ENCODE assay signal across 26 cellular contexts in genomic region chr1:62370594-62370993, GRCh38. TPM values are rescaled to one million over a fixed set of nuclear protein-coding genes. Genes with fewer than 3 reads are reported as not detected.
A peak's percentile ranks its signal among the peaks of the same experiment; 100 is the strongest.
DNase-seq lines count a peak whose midpoint lies in the region; ATAC-seq, FAIRE-seq and TF ChIP-seq lines count a peak whose summit lies in the region.
"Had no signal": no experiment of that assay in that cellular context is flagged by ENCODE, and none has a peak within 500 bp of the region (broad histone marks: within the 10 kb centered on the region; RNA-seq: fewer than 3 reads in every experiment).

No MANE protein-coding gene starts in this region.

- FAIRE-seq in small intestine (lab: Jason Lieb, UNC) (no peak), H54 (lab: Jason Lieb, UNC) (no peak)
- FAIRE-seq: A204.1, GM12892, GM18507, HepG2 had no signal

- H3K27ac ChIP-seq in left lung: peak overlapping the region; percentile 41 to 62
- H3K27ac ChIP-seq in stomach: no peak overlapping the region
- peak overlapping the region; percentile 59 for H3K27ac ChIP-seq in upper lobe of right lung
- no peak overlapping the region for H3K27ac ChIP-seq in small intestine (ENCODE audit: low read depth in 1 of 2, low read length in 1 of 2)
- H3K27ac ChIP-seq: GM23248 had no signal

- intact Hi-C loops in left lung (cut with DNase I) (no loop called here), stomach (cut with DNase I; ENCODE audit: low total_unique reads) (no loop called here), upper lobe of right lung (cut with DNase I) (no loop called here)

- no peak for TF ChIP-seq EP300 in stomach (IDR thresholded peaks at IDR 0.05)

- 30 to 59% (median 51%) methylated on average over 9 of the region's 9 CpGs for WGBS in stomach, 5 donors
- WGBS in small intestine, 3 donors: 86 to 89% (median 88%) methylated on average over 9 of the region's 9 CpGs

- H3K27me3 ChIP-seq in left lung: no peaks in the 10 kb centered on the region
- H3K27me3 ChIP-seq in stomach: no peaks in the 10 kb centered on the region
- no peaks in the 10 kb centered on the region for H3K27me3 ChIP-seq in upper lobe of right lung
- no peaks in the 10 kb centered on the region for H3K27me3 ChIP-seq in small intestine (ENCODE audit: control insufficient read depth in 2 of 2, insufficient read depth in 2 of 2, low read length in 2 of 2)
- H3K27me3 ChIP-seq: BE2C had no signal

- no peaks in the 10 kb centered on the region for H3K4me1 ChIP-seq in left lung
- no peaks in the 10 kb centered on the region for H3K4me1 ChIP-seq in stomach
- H3K4me1 ChIP-seq in upper lobe of right lung: no peaks in the 10 kb centered on the region
- no peaks in the 10 kb centered on the region for H3K4me1 ChIP-seq in small intestine (ENCODE audit: control insufficient read depth in 2 of 2, insufficient read depth in 1 of 2, low read depth in 1 of 2, low read length in 1 of 2)
- H3K4me1 ChIP-seq: BE2C had no signal

- TF ChIP-seq CTCF in left lung (IDR thresholded peaks at IDR 0.05): no peak
- TF ChIP-seq CTCF in stomach (IDR thresholded peaks at IDR 0.05): no peak
- TF ChIP-seq CTCF in upper lobe of right lung (IDR thresholded peaks at IDR 0.05): no peak

- peak; percentile 95 for ATAC-seq in left lung
- ATAC-seq in upper lobe of right lung: peak; percentile 90
- ATAC-seq: HepG2 had no signal

- H3K4me3 ChIP-seq in left lung (no peak overlapping the region), stomach (no peak overlapping the region), upper lobe of right lung (no peak overlapping the region), small intestine (ENCODE audit: low read depth in 1 of 2, low read length in 2 of 2) (no peak overlapping the region)
- H3K4me3 ChIP-seq: GM23248 had no signal

- TF ChIP-seq POLR2A in stomach (IDR thresholded peaks at IDR 0.05) (no peak), H54 (IDR thresholded peaks at IDR 0.05; ENCODE audit: low read depth, low read length) (no peak)

- H3K9me3 ChIP-seq in left lung (no peaks in the 10 kb centered on the region), stomach (peaks cover 0 to 6% (median 0%) of the 10 kb centered on the region in 4 donors), upper lobe of right lung (no peaks in the 10 kb centered on the region), small intestine (ENCODE audit: control insufficient read depth, low read depth) (no peaks in the 10 kb centered on the region)
- H3K9me3 ChIP-seq: BE2C had no signal

- no peaks in the 10 kb centered on the region for H3K36me3 ChIP-seq in left lung
- no peaks in the 10 kb centered on the region for H3K36me3 ChIP-seq in stomach
- no peaks in the 10 kb centered on the region for H3K36me3 ChIP-seq in upper lobe of right lung
- H3K36me3 ChIP-seq in small intestine (ENCODE audit: control insufficient read depth in 2 of 2, insufficient read depth in 2 of 2, low read length in 2 of 2): no peaks in the 10 kb centered on the region
- H3K36me3 ChIP-seq: BE2C had no signal

- DNase-seq in left lung: no peak
- DNase-seq in medulla oblongata (ENCODE audit: extremely low spot score): peak; percentile 23
- DNase-seq in stomach: peak; percentile 36
- no peak for DNase-seq in upper lobe of right lung
- DNase-seq in OCI-M2 (lab: John Stamatoyannopoulos, UW; ENCODE audit: unreplicated experiment): no peak
- no peak for DNase-seq in small intestine
- DNase-seq in H54 (ENCODE audit: insufficient read length, low spot score): no peak
- DNase-seq in D341Med (ENCODE audit: low spot score): no peak
- DNase-seq: ACHN; BE2C; C1 segment of cervical spinal cord; CD4-positive, CD25-positive, alpha-beta regulatory T cell; CD8-positive, alpha-beta memory T cell; COR-L47; DMS153; DMS79; GDM1; GM23248; HCEC 1CT had no signal

RNA-seq across cellular contexts. Expression of gene KANK4, which starts 51.4 kb away (rescaled TPM):
- total RNA-seq in left lung (1 to 10 TPM; 2.0 to 2.6 TPM), stomach (1 to 10 TPM in 3 of 5 donors, not detected in 2; 2.5 to 3.9 (median 3.2) TPM), upper lobe of right lung (6.4 TPM)
- polyA plus RNA-seq in stomach (1 to 10 TPM in 1 of 3 donors, under 1 TPM in 2; 0.31 to 1.5 (median 0.60) TPM), small intestine (under 1 TPM in 1 of 3 donors, not detected in 2; 0.43 TPM)
- total RNA-seq: CD4-positive, CD25-positive, alpha-beta regulatory T cell; CD8-positive, alpha-beta memory T cell; Daoy; H4 had no signal
- polyA plus RNA-seq: CD4-positive, CD25-positive, alpha-beta regulatory T cell; CD8-positive, alpha-beta memory T cell; IgD-negative memory B cell had no signal

Comparison
In these comparisons a context has a peak if more than half of its experiments do, and no peak if none do; other contexts are left out.
1. DNase-seq: peak in medulla oblongata (single experiment) and stomach (single experiment); none in left lung (0 of 2), upper lobe of right lung (single experiment), OCI-M2 (single experiment), small intestine (single experiment), H54 (single experiment) and D341Med (single experiment).
2. H3K27ac ChIP-seq: peak in left lung (2 of 2) and upper lobe of right lung (single experiment); none in stomach (0 of 5) and small intestine (0 of 2).